ENCODE assay signal across 8 cellular contexts in the genomic region with DNA sequence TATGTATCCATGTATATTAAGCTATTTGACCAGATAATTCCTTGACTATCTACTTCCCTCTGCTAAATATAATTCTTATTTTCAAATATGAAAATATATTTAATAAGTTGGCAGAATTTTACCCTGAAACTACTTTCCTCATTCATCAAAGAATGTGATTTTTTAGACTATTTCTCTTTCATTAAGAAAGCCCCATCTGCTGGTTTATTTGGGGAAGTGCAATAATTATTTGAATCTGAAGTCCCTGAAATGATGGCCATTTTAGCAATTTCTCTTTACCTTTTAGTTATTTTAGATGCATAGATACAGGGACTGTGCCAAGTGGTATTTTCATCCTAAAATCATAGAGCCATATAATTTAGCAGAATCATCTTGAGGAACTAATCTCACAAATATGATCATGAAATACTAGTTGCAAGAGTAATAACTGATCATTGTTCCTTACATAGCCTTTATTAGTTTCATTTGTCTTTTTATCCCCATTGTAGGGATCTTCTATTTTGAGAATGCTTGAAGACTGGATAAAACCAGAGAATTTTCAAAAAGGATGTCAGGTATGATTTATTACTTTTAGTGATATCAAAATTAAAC. TPM values are rescaled to one million over a fixed set of nuclear protein-coding genes. Genes with fewer than 3 reads are reported as not detected.
DNase-seq lines count a peak whose midpoint lies in the region; ATAC-seq and TF ChIP-seq lines count a peak whose summit lies in the region.

No MANE protein-coding gene starts in this region.

- DNase-seq in NOMO-1 treated with DMSO at 0.1 percent for 48 hours (lab: John Stamatoyannopoulos, UW; ENCODE audit: unreplicated experiment) (peak; percentile 35), NOMO-1 treated with dmso at 0.1 percent for 144 hours (lab: John Stamatoyannopoulos, UW; ENCODE audit: unreplicated experiment) (no peak), NAMALWA (ENCODE audit: low spot score) (peak; percentile 71), ascending aorta (ENCODE audit: low spot score in 2 of 2) (no peak), kidney tubule cell (ENCODE audit: low spot score) (peak; percentile 49), SHP77 (lab: John Stamatoyannopoulos, UW) (no peak), cortex of kidney (lab: John Stamatoyannopoulos, UW) (no peak)

- no peaks in the 10 kb centered on the region for H3K36me3 ChIP-seq in ascending aorta

- H3K9me3 ChIP-seq in ascending aorta: no peaks in the 10 kb centered on the region

- intact Hi-C loops in ascending aorta (cut with DNase I): loop anchor here (2.0 to 10.0 kb wide), 4 partner anchors 200 to 516 kb away; no protein-coding TSS in a partner anchor

- no peaks in the 10 kb centered on the region for H3K4me1 ChIP-seq in ascending aorta

- no peak overlapping the region for H3K4me3 ChIP-seq in ascending aorta

- H3K27ac ChIP-seq in ascending aorta: no peak overlapping the region

- TF ChIP-seq CTCF in ascending aorta (IDR thresholded peaks at IDR 0.05): peak in 2 of 3 experiments; percentile 66 to 69

- no peak for ATAC-seq in HG03432 (IDR thresholded peaks at IDR 0.05; ENCODE audit: unreplicated experiment)

- no peaks in the 10 kb centered on the region for H3K27me3 ChIP-seq in ascending aorta

RNA-seq across cellular contexts. Expression of a gene that starts 39.0 kb away (rescaled TPM):
- total RNA-seq in ascending aorta: 1.7 TPM

Comparison
In these comparisons a context has a peak if more than half of its experiments do, and no peak if none do; other contexts are left out.
1. DNase-seq: peak in NOMO-1 treated with DMSO at 0.1 percent for 48 hours (single experiment), NAMALWA (single experiment) and kidney tubule cell (single experiment); none in NOMO-1 treated with dmso at 0.1 percent for 144 hours (single experiment), ascending aorta (0 of 2), SHP77 (0 of 2) and cortex of kidney (single experiment).